ENCODE assay signal across 2 cellular contexts in the genomic region with DNA sequence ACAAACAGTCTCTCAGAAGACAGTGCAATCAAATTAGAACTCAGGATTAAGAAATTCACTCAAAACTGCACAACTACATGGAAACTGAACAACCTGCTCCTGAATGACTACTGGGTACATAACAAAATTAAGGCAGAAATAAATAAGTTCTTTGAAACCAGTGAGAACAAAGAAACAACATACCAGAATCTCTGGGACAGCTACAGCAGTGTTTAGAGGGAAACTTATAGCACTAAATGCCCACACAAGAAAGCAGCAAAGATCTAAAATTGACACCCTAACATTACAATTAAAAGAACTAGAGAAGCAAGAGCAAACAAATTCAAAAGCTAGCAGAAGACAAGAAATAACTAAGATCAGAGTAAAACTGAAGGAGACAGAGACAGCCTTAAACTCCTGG. TPM values are rescaled to one million over a fixed set of nuclear protein-coding genes. Genes with fewer than 3 reads are reported as not detected.
"Had no signal": no experiment of that assay in that cellular context is flagged by ENCODE, and none has a peak within 500 bp of the region (broad histone marks: within the 10 kb centered on the region; RNA-seq: fewer than 3 reads in every experiment).

No MANE protein-coding gene starts in this region.

RNA-seq across cellular contexts. Expression of a gene that starts 12.7 kb away (rescaled TPM):
- total RNA-seq: myocyte had no signal
- polyA plus RNA-seq: naive thymus-derived CD4-positive, alpha-beta T cell had no signal
